In the genomic region with DNA sequence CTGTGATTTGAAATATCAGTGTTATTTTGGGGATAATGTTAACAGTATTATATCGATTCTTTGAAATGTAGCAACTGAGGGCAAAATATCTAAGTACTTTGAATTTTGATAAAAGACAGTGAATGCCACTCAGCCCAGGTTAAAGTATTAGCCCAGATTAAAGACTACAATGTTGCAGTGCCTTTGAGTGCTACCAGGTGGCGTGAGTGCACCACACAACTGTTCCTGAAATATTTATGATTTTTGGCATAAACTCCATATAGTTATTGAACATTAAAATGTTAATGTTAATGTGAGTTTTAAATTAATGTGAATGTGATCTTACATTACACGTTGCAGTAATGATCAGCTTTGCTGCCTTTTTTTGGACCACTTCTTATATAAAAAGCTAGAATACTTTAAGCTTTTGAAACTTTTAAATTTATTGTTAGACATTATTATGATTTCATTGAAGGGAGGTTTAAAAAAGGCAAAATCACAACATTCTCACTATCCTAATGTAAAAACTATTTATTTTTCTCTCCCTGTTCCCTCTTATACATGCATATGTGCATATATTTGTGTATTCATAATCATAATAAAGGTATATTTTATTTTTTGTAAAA, we compare ENCODE assay signal across 8 cellular contexts. TPM values are rescaled to one million over a fixed set of nuclear protein-coding genes. Genes with fewer than 3 reads are reported as not detected.
DNase-seq lines count a peak whose midpoint lies in the region; TF ChIP-seq lines count a peak whose summit lies in the region.

No MANE protein-coding gene starts in this region.

- intact Hi-C loops in lower leg skin (cut with DNase I; ENCODE audit: low total_unique reads), result loop anchor here (10.0 kb wide), 2 partner anchors 92 to 212 kb away; no protein-coding TSS in a partner anchor

- POLR2A ChIA-PET in HEK293T (lab: Yijun Ruan, JAX), result no interaction called here

- no peak overlapping the region for H3K4me3 ChIP-seq in lower leg skin (ENCODE audit: low read depth, poor library complexity, severe bottlenecking)

- no peak for TF ChIP-seq POLR2A in lower leg skin (IDR thresholded peaks at IDR 0.05)

- 25 to 28% methylated on average over 3 of the region's 3 CpGs for WGBS in lower leg skin, 2 donors

- DNase-seq in NCI-H510A treated with DMSO at 0.1 percent for 48 hours (lab: John Stamatoyannopoulos, UW) (peak; percentile 31), NCI-H510A (lab: John Stamatoyannopoulos, UW) (no peak), HEK293T (ENCODE audit: extremely low spot score) (peak; percentile 44), NCI-H2171 treated with DMSO at 0.1 percent for 48 hours (lab: John Stamatoyannopoulos, UW) (peak; percentile 98), activated T-cell treated with anti-CD3 and anti-CD28 coated beads for 48 hours (ENCODE audit: low read depth) (peak; percentile 6), glomerular visceral epithelial cell (ENCODE audit: extremely low spot score) (peak; percentile 49), lower leg skin (ENCODE audit: low spot score in 2 of 2) (no peak)
- DNase-seq in stimulated activated CD4-positive, alpha-beta T cell treated with anti-CD3 and anti-CD28 coated beads, Interleukin-4, amount 100 ng/mL, for 24 hours, result peak; percentile 33

- CTCF ChIA-PET in HEK293T (lab: Yijun Ruan, JAX), result interaction anchor here (0.6 to 1.4 kb wide), 4 partner anchors 9 to 208 kb away, joined by 3 to 4 read pairs (median 3); no protein-coding TSS in a partner anchor

- peak in 1 of 3 donors; percentile 46 for TF ChIP-seq CTCF in lower leg skin (IDR thresholded peaks at IDR 0.05)

TF ChIP-seq in HEK293T, 16 proteins besides CTCF, POLR2A, EP300 and RAD21:
- TF ChIP-seq NFRKB (IDR thresholded peaks at IDR 0.05), result no peak
- TF ChIP-seq L3MBTL2 (conservative IDR thresholded peaks at IDR 0.05), result no peak
- TF ChIP-seq LEF1 (IDR thresholded peaks at IDR 0.05; ENCODE audit: borderline replicate concordance), result no peak
- no peak for TF ChIP-seq FOXM1 (IDR thresholded peaks at IDR 0.05; ENCODE audit: borderline replicate concordance)
- TF ChIP-seq, protein P1, sequence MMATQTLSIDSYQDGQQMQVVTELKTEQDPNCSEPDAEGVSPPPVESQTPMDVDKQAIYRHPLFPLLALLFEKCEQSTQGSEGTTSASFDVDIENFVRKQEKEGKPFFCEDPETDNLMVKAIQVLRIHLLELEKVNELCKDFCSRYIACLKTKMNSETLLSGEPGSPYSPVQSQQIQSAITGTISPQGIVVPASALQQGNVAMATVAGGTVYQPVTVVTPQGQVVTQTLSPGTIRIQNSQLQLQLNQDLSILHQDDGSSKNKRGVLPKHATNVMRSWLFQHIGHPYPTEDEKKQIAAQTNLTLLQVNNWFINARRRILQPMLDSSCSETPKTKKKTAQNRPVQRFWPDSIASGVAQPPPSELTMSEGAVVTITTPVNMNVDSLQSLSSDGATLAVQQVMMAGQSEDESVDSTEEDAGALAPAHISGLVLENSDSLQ (IDR thresholded peaks at IDR 0.05), result no peak

RNA-seq across cellular contexts. Expression of a gene that starts 22.5 kb away (rescaled TPM):
- 10 to 100 TPM; 25.1 to 60.9 (median 32.9) TPM for total RNA-seq in lower leg skin

RNA-seq across cellular contexts. Expression of a gene that starts 36.9 kb away (rescaled TPM):
- total RNA-seq in lower leg skin, result 1 to 10 TPM in 2 of 4 donors, under 1 TPM in 2; 0.55 to 3.5 (median 0.83) TPM

RNA-seq across cellular contexts. Expression of a gene that starts 46.9 kb away (rescaled TPM):
- 10 to 100 TPM; 12.0 to 21.7 (median 19.8) TPM for total RNA-seq in lower leg skin

RNA-seq across cellular contexts. Expression of a gene that starts 46.9 kb away (rescaled TPM):
- total RNA-seq in lower leg skin, result not detected

Comparison
In these comparisons a context has a peak if more than half of its experiments do, and no peak if none do; other contexts are left out.
1. DNase-seq: peak in NCI-H510A treated with DMSO at 0.1 percent for 48 hours (single experiment), HEK293T (single experiment), NCI-H2171 treated with DMSO at 0.1 percent for 48 hours (single experiment), activated T-cell treated with anti-CD3 and anti-CD28 coated beads for 48 hours (single experiment), glomerular visceral epithelial cell (single experiment) and stimulated activated CD4-positive, alpha-beta T cell treated with anti-CD3 and anti-CD28 coated beads, Interleukin-4, amount 100 ng/mL, for 24 hours (single experiment); none in NCI-H510A (single experiment) and lower leg skin (0 of 2).